ENCODE assay signal across 28 cellular contexts in the genomic region with DNA sequence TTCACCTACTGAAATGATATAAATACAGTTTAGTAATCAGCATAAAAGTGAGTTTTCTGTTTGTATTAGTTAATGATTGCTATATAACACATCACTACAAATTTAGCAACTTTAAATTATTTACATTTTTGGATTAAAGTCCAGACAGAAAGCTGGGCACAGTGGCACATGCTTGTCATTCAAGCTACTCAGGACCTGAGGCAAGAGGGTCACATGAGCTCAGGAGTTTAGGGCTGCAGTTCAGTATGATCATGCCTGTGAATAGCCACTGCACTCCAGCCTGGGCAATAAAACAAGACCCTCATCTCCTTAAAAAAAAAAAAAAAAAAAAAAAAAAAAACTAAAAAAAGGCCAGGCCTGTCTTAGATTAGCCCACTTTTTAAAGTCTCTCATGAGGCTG.
"Had no signal": no experiment of that assay in that cellular context is flagged by ENCODE, and none has a peak within 500 bp of the region (broad histone marks: within the 10 kb centered on the region; RNA-seq: fewer than 3 reads in every experiment).

No MANE protein-coding gene starts in this region.

- H3K4me1 ChIP-seq: colonic mucosa, esophagus muscularis mucosa, esophagus squamous epithelium, foreskin keratinocyte, gastrocnemius medialis, gastroesophageal sphincter, heart left ventricle, heart right ventricle had no signal

- H3K4me3 ChIP-seq: colonic mucosa, coronary artery, dorsolateral prefrontal cortex, esophagus muscularis mucosa, esophagus squamous epithelium, gastrocnemius medialis, gastroesophageal sphincter, heart left ventricle, heart right ventricle had no signal

- H3K27ac ChIP-seq: colonic mucosa, coronary artery, dorsolateral prefrontal cortex, epithelial cell of prostate, esophagus muscularis mucosa, esophagus squamous epithelium, foreskin keratinocyte, gastrocnemius medialis, gastroesophageal sphincter, heart left ventricle, heart right ventricle had no signal

- ATAC-seq: effector memory CD8-positive, alpha-beta T cell; esophagus mucosa; gastrocnemius medialis; gastroesophageal sphincter; heart left ventricle; heart right ventricle had no signal

- H3K36me3 ChIP-seq: colonic mucosa, esophagus muscularis mucosa, esophagus squamous epithelium, gastrocnemius medialis, gastroesophageal sphincter, heart left ventricle, heart right ventricle had no signal

- H3K9me3 ChIP-seq: colonic mucosa, esophagus muscularis mucosa, esophagus squamous epithelium, gastrocnemius medialis, gastroesophageal sphincter had no signal

- H3K27me3 ChIP-seq: colonic mucosa, dorsolateral prefrontal cortex, esophagus muscularis mucosa, esophagus squamous epithelium, foreskin keratinocyte, gastrocnemius medialis, gastroesophageal sphincter, heart left ventricle, heart right ventricle had no signal

- DNase-seq: colonic mucosa; cortex of kidney; dermis blood vessel endothelial cell; dorsolateral prefrontal cortex; effector CD4-positive, alpha-beta T cell; effector CD8-positive, alpha-beta T cell; effector memory CD4-positive, alpha-beta T cell; effector memory CD8-positive, alpha-beta T cell; endodermal cell; erythroblast; esophagus squamous epithelium; foreskin fibroblast; foreskin melanocyte; gastrocnemius medialis; glutamatergic neuron; head of caudate nucleus; heart left ventricle; heart right ventricle had no signal

- FAIRE-seq: colon, endometrium, endothelial cell of umbilical vein, frontal cortex had no signal
